In genomic region chr16:89066746-89067145, GRCh38 we compare ENCODE assay signal across 17 cellular contexts. TPM values are rescaled to one million over a fixed set of nuclear protein-coding genes. Genes with fewer than 3 reads are reported as not detected.
A peak's percentile ranks its signal among the peaks of the same experiment; 100 is the strongest.
DNase-seq lines count a peak whose midpoint lies in the region; ATAC-seq and TF ChIP-seq lines count a peak whose summit lies in the region.
"Had no signal": no experiment of that assay in that cellular context is flagged by ENCODE, and none has a peak within 500 bp of the region (broad histone marks: within the 10 kb centered on the region; RNA-seq: fewer than 3 reads in every experiment).

No MANE protein-coding gene starts in this region.

- H3K27me3 ChIP-seq in DOHH2 (ENCODE audit: control insufficient read depth, low read length) = no peaks in the 10 kb centered on the region
- peaks cover 12% of the 10 kb centered on the region for H3K27me3 ChIP-seq in neuron (ENCODE audit: insufficient read depth, low read length)
- H3K27me3 ChIP-seq in mammary epithelial cell (ENCODE audit: insufficient read depth, low read length) = peaks cover 12% of the 10 kb centered on the region

- no peak for TF ChIP-seq CTCF in DOHH2 (IDR thresholded peaks at IDR 0.05; ENCODE audit: low read depth, low read length, poor library complexity, severe bottlenecking)
- TF ChIP-seq CTCF in mammary epithelial cell (conservative IDR thresholded peaks at IDR 0.05 in 1 of 2, IDR thresholded peaks at IDR 0.05 in 1 of 2; ENCODE audit: extremely low read depth in 1 of 2, insufficient read depth in 1 of 2, low read depth in 1 of 2, low read length in 2 of 2) = no peak

- no peak overlapping the region for H3K9ac ChIP-seq in mammary epithelial cell (ENCODE audit: insufficient read depth, low read length)

- H3K9me3 ChIP-seq in DOHH2 (ENCODE audit: control insufficient read depth, insufficient read depth, low read length) (no peaks in the 10 kb centered on the region), neuron (ENCODE audit: low read length) (no peaks in the 10 kb centered on the region), mammary epithelial cell (replicated peaks; ENCODE audit: insufficient read depth, low read length) (no peaks in the 10 kb centered on the region)

- peak overlapping the region; percentile 49; the same call in 1 of the 2 replicates for H3K4me3 ChIP-seq in DOHH2 (ENCODE audit: low read length)
- no peak overlapping the region for H3K4me3 ChIP-seq in neuron (ENCODE audit: low read length)
- H3K4me3 ChIP-seq in mammary epithelial cell (replicated peaks in 1 of 3; ENCODE audit: insufficient read depth in 1 of 3, low read depth in 2 of 3, low read length in 3 of 3) = no peak overlapping the region
- H3K4me3 ChIP-seq: GM23338, K562 had no signal

- dilution Hi-C loops in mammary epithelial cell (cut with HindIII; ENCODE audit: low sequenced_read_pairs) = no loop called here

- H3K79me2 ChIP-seq in DOHH2 (ENCODE audit: control insufficient read depth, low read length) (no peaks in the 10 kb centered on the region), mammary epithelial cell (ENCODE audit: insufficient read depth, low read length) (no peaks in the 10 kb centered on the region)

- peak overlapping the region; percentile 61 for H3K4me2 ChIP-seq in DOHH2 (ENCODE audit: low read length)
- H3K4me2 ChIP-seq in mammary epithelial cell (ENCODE audit: insufficient read depth, low read depth, low read length) = no peak overlapping the region
- H3K4me2 ChIP-seq: GM23338 had no signal

- H3F3A ChIP-seq in DOHH2 (ENCODE audit: control insufficient read depth, insufficient read depth) = no peaks in the 10 kb centered on the region

- no peaks in the 10 kb centered on the region for H4K20me1 ChIP-seq in DOHH2 (ENCODE audit: control insufficient read depth, insufficient read depth, low read depth, low read length)
- no peaks in the 10 kb centered on the region for H4K20me1 ChIP-seq in mammary epithelial cell (ENCODE audit: insufficient read depth, low read length)

- 56% methylated on average over 7 of the region's 20 CpGs for WGBS in mammary epithelial cell (ENCODE audit: low coverage, missing lambda C conversion rate)

- in situ Hi-C loops in mammary epithelial cell (cut with MboI; ENCODE audit: low sequenced_read_pairs in 2 of 2) = no loop called here

- no peak for ATAC-seq in left cardiac atrium
- ATAC-seq: CD8-positive, alpha-beta T cell; GM23338; HCT116; K562 had no signal

- no TSS peak for BruUV-seq in mammary epithelial cell (replicated peaks; lab: Mats Ljungman, UMichigan)

- intact Hi-C loops in mammary epithelial cell (cut with micrococcal nuclease) (no loop called here), left cardiac atrium (cut with DNase I) (no loop called here)

- H3K36me3 ChIP-seq in DOHH2 (ENCODE audit: control insufficient read depth, low read length) (no peaks in the 10 kb centered on the region), neuron (ENCODE audit: insufficient read depth, low read length) (no peaks in the 10 kb centered on the region), mammary epithelial cell (ENCODE audit: insufficient read depth, low read length) (no peaks in the 10 kb centered on the region)

- H3K9me2 ChIP-seq in DOHH2 (replicated peaks; ENCODE audit: control insufficient read depth, low read length) = no peaks in the 10 kb centered on the region

- DNase-seq in left kidney (ENCODE audit: low read depth, low spot score) (peak; percentile 61), EL (no peak), mammary epithelial cell (no peak), left cardiac atrium (no peak)
- DNase-seq in activated CD8-positive, alpha-beta memory T cell treated with anti-CD3 and anti-CD28 coated beads, Interleukin-2, amount 50 U/mL, for 4 hours = no peak
- DNase-seq: ACHN; Calu3; CD8-positive, alpha-beta T cell; DND-41; GDM1; HFFc6; IMR-90 had no signal

- H2AFZ ChIP-seq in neuron (ENCODE audit: low read depth, low read length) (peak overlapping the region; percentile 11), mammary epithelial cell (ENCODE audit: low read depth, low read length) (no peak overlapping the region)
- H2AFZ ChIP-seq: GM23338 had no signal

- H3K4me1 ChIP-seq in DOHH2 (ENCODE audit: control insufficient read depth, low read length) (peaks cover 66% of the 10 kb centered on the region), neuron (ENCODE audit: insufficient read depth, low read length) (peaks cover 10% of the 10 kb centered on the region), mammary epithelial cell (ENCODE audit: insufficient read depth, low read length) (no peaks in the 10 kb centered on the region)

- CTCF ChIA-PET in mammary epithelial cell (lab: Charles Lee; ENCODE audit: low non-redundant PET) = no interaction called here

- H3K27ac ChIP-seq in DOHH2 (ENCODE audit: low read depth, low read length) (peak overlapping the region; percentile 33; the same call in 1 of the 2 replicates), mammary epithelial cell (ENCODE audit: insufficient read depth, low read depth, low read length) (no peak overlapping the region)

RNA-seq across cellular contexts. Expression of gene ACSF3, which starts 26.9 kb away (rescaled TPM):
- total RNA-seq in mammary epithelial cell = 10 to 100 TPM; 18.0 to 31.8 TPM
- 13.3 TPM for polyA plus RNA-seq in mammary epithelial cell
- polyA minus RNA-seq in mammary epithelial cell = 22.6 TPM
- 10 to 100 TPM; 14.9 to 16.2 TPM for total RNA-seq in left cardiac atrium
